ENCODE assay signal across 1 cellular context in genomic region chr5:177103523-177104253, GRCh38.
TF ChIP-seq lines count a peak whose summit lies in the region.

No MANE protein-coding gene starts in this region.

TF ChIP-seq in IMR-90, 13 proteins besides CTCF, POLR2A, EP300 and RAD21:
- no peak for TF ChIP-seq MAFK (IDR thresholded peaks at IDR 0.05; ENCODE audit: low read depth, low read length)
- TF ChIP-seq RCOR1 (IDR thresholded peaks at IDR 0.05; ENCODE audit: insufficient replicate concordance, low read length) = peak; percentile 41
- no peak for TF ChIP-seq CHD1 (IDR thresholded peaks at IDR 0.05; ENCODE audit: low read depth, low read length)
